21 cellular contexts compared by ENCODE assay signal in the genomic region with DNA sequence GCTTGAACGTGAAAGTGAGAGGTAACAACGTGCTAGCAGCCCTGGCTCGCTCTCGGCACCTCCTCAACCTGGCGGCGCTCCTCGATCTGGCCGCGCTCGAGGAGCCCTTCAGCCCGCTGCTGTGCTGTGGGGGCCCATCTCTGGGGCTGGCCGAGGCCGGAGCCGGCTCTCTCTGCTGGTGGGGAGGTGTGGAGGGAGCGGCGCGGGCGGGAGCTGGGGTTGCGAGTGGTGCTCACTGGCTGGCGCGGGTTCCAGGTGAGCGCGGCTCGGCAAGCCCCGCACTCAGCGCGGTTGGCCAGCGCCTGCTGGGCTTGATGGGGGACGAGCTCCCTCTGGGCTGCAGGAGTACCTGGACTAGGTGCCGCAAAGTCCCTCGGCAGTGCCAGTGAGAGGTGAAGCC.
"Had no signal": no experiment of that assay in that cellular context is flagged by ENCODE, and none has a peak within 500 bp of the region (broad histone marks: within the 10 kb centered on the region; RNA-seq: fewer than 3 reads in every experiment).

No MANE protein-coding gene starts in this region.

- H3K4me1 ChIP-seq: parathyroid adenoma, right atrium auricular region, tibial artery, vagina had no signal

- DNase-seq: head of caudate nucleus; hippocampal formation; kidney; left colon; left lung; naive thymus-derived CD8-positive, alpha-beta T cell; occipital lobe; right lobe of liver; stimulated activated CD4-positive, alpha-beta T cell treated with anti-CD3 and anti-CD28 coated beads, Interleukin-1b, Interleukin-23, amount 100 ng/mL, for 48 hours; stimulated activated CD4-positive, alpha-beta T cell treated with anti-CD3 and anti-CD28 coated beads, Interleukin-4, amount 100 ng/mL, for 1 hour; stimulated activated naive B cell treated with anti-CD40 and anti-IgM and Interleukin-4, amounts not matched to agents 10 μg/mL and 1 μg/mL and 100 μg/mL, for 72 hours; stimulated activated naive CD8-positive, alpha-beta T cell treated with anti-CD3 and anti-CD28 coated beads, Interleukin-15, Interleukin-2, amounts not matched to agents 100 U/mL and 50 U/mL, for 24 hours; stomach; tibial artery had no signal

- H3K27ac ChIP-seq: left lung, parathyroid adenoma, right atrium auricular region, right lobe of liver, stomach, thoracic aorta, tibial artery, vagina had no signal

- H3K36me3 ChIP-seq: left lung, neutrophil, right atrium auricular region, right lobe of liver, stomach, thoracic aorta, tibial artery, vagina had no signal

- ATAC-seq: left colon; left lung; naive thymus-derived CD8-positive, alpha-beta T cell; right lobe of liver; stimulated activated naive B cell treated with anti-CD40 and anti-IgM and Interleukin-4, amounts not matched to agents 10 μg/mL and 1 μg/mL and 100 μg/mL, for 72 hours; stimulated activated naive CD8-positive, alpha-beta T cell treated with anti-CD3 and anti-CD28 coated beads, Interleukin-15, Interleukin-2, amounts not matched to agents 100 U/mL and 50 U/mL, for 24 hours had no signal

- H3K4me3 ChIP-seq: left lung, lung, right atrium auricular region, right lobe of liver, smooth muscle cell, stomach, thoracic aorta, tibial artery, vagina had no signal

- H3K27me3 ChIP-seq: left lung, neutrophil, right atrium auricular region, right lobe of liver, stomach, tibial artery, vagina had no signal

- H3K9me3 ChIP-seq: left lung, neutrophil, right atrium auricular region, right lobe of liver, stomach, thoracic aorta, tibial artery, vagina had no signal
